Comparison of ENCODE assay signal across 13 cellular contexts in genomic region chr10:11516419-11516721, GRCh38.
DNase-seq lines count a peak whose midpoint lies in the region; ATAC-seq and TF ChIP-seq lines count a peak whose summit lies in the region.
"Had no signal": no experiment of that assay in that cellular context is flagged by ENCODE, and none has a peak within 500 bp of the region (broad histone marks: within the 10 kb centered on the region; RNA-seq: fewer than 3 reads in every experiment).

No MANE protein-coding gene starts in this region.

- H3K36me3 ChIP-seq in testis (ENCODE audit: low read depth, missing control alignments): no peaks in the 10 kb centered on the region
- H3K36me3 ChIP-seq: vagina had no signal

- H3K4me3 ChIP-seq in testis: no peak overlapping the region
- H3K4me3 ChIP-seq: body of pancreas, vagina had no signal

- TF ChIP-seq POLR2A in testis (IDR thresholded peaks at IDR 0.05): no peak

- no peaks in the 10 kb centered on the region for H3K27me3 ChIP-seq in testis
- H3K27me3 ChIP-seq: body of pancreas, vagina had no signal

- H3K27ac Mint-ChIP-seq in activated T-helper 17 cell treated with anti-CD3 and anti-CD28 coated beads, Interleukin-2, amount 50 U/mL, for 72 hours: no peak overlapping the region

- H3K27ac ChIP-seq in testis: no peak overlapping the region
- H3K27ac ChIP-seq: body of pancreas, vagina had no signal

- no peak overlapping the region for H3K4me3 Mint-ChIP-seq in activated T-helper 17 cell treated with anti-CD3 and anti-CD28 coated beads, Interleukin-2, amount 50 U/mL, for 72 hours

- peaks cover 6% of the 10 kb centered on the region for H3K4me1 Mint-ChIP-seq in activated T-helper 17 cell treated with anti-CD3 and anti-CD28 coated beads, Interleukin-2, amount 50 U/mL, for 72 hours

- intact Hi-C loops in testis (cut with DNase I; ENCODE audit: low total_unique reads): loop anchor here (10.0 kb wide), 2 partner anchors 208 to 238 kb away; no protein-coding TSS in a partner anchor

- WGBS in testis, 2 donors: 51 to 77% methylated on average over 1 of the region's 1 CpG

- TF ChIP-seq CTCF in testis (IDR thresholded peaks at IDR 0.05): no peak

- DNase-seq in central memory CD4-positive, alpha-beta T cell: no peak
- DNase-seq in H4 (ENCODE audit: low spot score) (no peak), ureter (ENCODE audit: low spot score) (no peak), testis (no peak)
- DNase-seq: activated CD4-positive, alpha-beta T cell treated with anti-CD3 and anti-CD28 coated beads for 48 hours; body of pancreas; erythroblast; NCI-H2029 treated with DMSO at 0.1 percent for 48 hours had no signal

- H3K9me3 ChIP-seq in testis: no peaks in the 10 kb centered on the region
- H3K9me3 ChIP-seq: body of pancreas, vagina had no signal

- peaks cover 14% of the 10 kb centered on the region for H3K4me1 ChIP-seq in testis
- H3K4me1 ChIP-seq: vagina had no signal

- H3K36me3 Mint-ChIP-seq in activated T-helper 17 cell treated with anti-CD3 and anti-CD28 coated beads, Interleukin-2, amount 50 U/mL, for 72 hours (ENCODE audit: low read depth): no peaks in the 10 kb centered on the region

- no peaks in the 10 kb centered on the region for H3K9me3 Mint-ChIP-seq in activated T-helper 17 cell treated with anti-CD3 and anti-CD28 coated beads, Interleukin-2, amount 50 U/mL, for 72 hours

- ATAC-seq in GM18499 (IDR thresholded peaks at IDR 0.05; ENCODE audit: insufficient read depth, unreplicated experiment) (peak; percentile 41), GM19463 (IDR thresholded peaks at IDR 0.05; ENCODE audit: unreplicated experiment) (peak; percentile 55), HG03045 (IDR thresholded peaks at IDR 0.05; ENCODE audit: unreplicated experiment) (peak; percentile 78)
- ATAC-seq in activated T-helper 17 cell treated with anti-CD3 and anti-CD28 coated beads, Interleukin-2, amount 50 U/mL, for 72 hours (replicated peaks): peak; percentile 86

- H3K27me3 Mint-ChIP-seq in activated T-helper 17 cell treated with anti-CD3 and anti-CD28 coated beads, Interleukin-2, amount 50 U/mL, for 72 hours: peaks cover 3% of the 10 kb centered on the region
